Comparison of ENCODE assay signal across 8 cellular contexts in the genomic region with DNA sequence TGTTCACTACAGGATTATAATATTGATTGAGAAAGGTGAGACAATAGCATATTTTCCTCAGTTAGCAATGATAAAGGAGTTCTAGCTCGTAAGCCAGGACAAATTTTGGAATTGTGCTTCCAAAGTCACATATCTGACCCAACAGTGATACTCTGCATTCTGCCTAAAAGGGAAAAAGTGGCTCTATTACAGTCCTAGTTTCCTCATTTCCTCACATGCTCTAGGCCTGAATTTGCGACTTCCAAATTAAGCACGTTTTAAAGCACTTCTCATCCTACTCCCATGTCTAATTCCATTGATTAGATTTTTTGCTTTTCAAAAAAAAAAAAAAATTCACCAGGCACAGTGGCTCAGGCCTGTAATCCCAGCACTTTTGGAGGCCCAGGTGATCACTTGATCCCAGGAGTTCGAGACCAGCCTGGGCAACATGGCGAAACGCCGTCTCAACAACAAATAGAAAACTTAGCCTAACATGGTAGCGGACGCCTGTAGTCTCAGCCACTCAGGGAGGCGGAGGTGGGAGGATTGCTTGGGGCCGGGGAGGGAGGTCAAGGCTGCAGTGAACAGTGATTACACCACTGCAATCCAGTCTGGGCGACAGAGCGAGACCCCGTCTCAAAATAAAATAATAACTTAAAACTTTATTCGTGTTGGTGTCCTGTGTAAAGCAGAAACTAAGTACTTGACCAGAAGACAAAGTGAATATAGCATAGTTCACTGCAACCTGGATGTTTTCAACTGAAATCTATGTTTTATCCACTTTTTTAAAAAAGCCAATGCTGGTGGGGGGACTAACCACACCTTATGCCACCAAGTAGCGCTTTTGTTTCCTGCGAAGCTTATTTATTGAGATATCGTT. TPM values are rescaled to one million over a fixed set of nuclear protein-coding genes. Genes with fewer than 3 reads are reported as not detected.
DNase-seq lines count a peak whose midpoint lies in the region; ATAC-seq and TF ChIP-seq lines count a peak whose summit lies in the region.

No MANE protein-coding gene starts in this region.

- H3K27ac ChIP-seq in sigmoid colon, result peak overlapping the region; percentile 91 to 97 (median 94)

- in situ Hi-C loops in SK-MEL-5 (cut with HindIII; ENCODE audit: low pct_unique_long_range_greater_than_20kb, low sequenced_read_pairs), result no loop called here

- no peak for TF ChIP-seq POLR2A in sigmoid colon (IDR thresholded peaks at IDR 0.05)

- peaks cover 0 to 23% (median 14%) of the 10 kb centered on the region in 4 donors for H3K4me1 ChIP-seq in sigmoid colon

- no peak for ATAC-seq in activated T-cell treated with anti-CD3 and anti-CD28 coated beads, Interleukin-2, amount 50 U/mL, for 4 hours
- ATAC-seq in GM19023 (IDR thresholded peaks at IDR 0.05; ENCODE audit: unreplicated experiment), result no peak
- ATAC-seq in HG02759 (IDR thresholded peaks at IDR 0.05; ENCODE audit: unreplicated experiment), result no peak

- H3K36me3 ChIP-seq in sigmoid colon, result no peaks in the 10 kb centered on the region

- no peaks in the 10 kb centered on the region for H3K27me3 ChIP-seq in sigmoid colon

- no peak for DNase-seq in activated T-cell treated with anti-CD3 and anti-CD28 coated beads, Interleukin-2, amount 50 U/mL, for 4 hours
- no peak for DNase-seq in activated T-cell treated with anti-CD3 and anti-CD28 coated beads, Interleukin-2, amount 50 U/mL, for 48 hours
- peak; percentile 65 for DNase-seq in SK-MEL-5 (ENCODE audit: low read depth, low spot score)
- peak; percentile 7 for DNase-seq in fibroblast of peridontal ligament (ENCODE audit: extremely low read depth)
- no peak for DNase-seq in sigmoid colon
- DNase-seq in activated CD4-positive, alpha-beta T cell treated with anti-CD3 and anti-CD28 coated beads for 1 hour, result no peak

- intact Hi-C loops in sigmoid colon (cut with DNase I), result no loop called here

- WGBS in sigmoid colon, 2 donors, result 29 to 52% methylated on average over 18 of the region's 18 CpGs

- peaks cover 37% of the 10 kb centered on the region for H3K4me1 Mint-ChIP-seq in activated T-cell treated with anti-CD3 and anti-CD28 coated beads, Interleukin-2, amount 50 U/mL, for 4 hours (ENCODE audit: low read depth)

- H3K9me3 ChIP-seq in sigmoid colon, result no peaks in the 10 kb centered on the region

- TF ChIP-seq EP300 in sigmoid colon (IDR thresholded peaks at IDR 0.05), result no peak

- H3K4me3 ChIP-seq in sigmoid colon, result peak overlapping the region; percentile 71 to 97 (median 78)

- TF ChIP-seq CTCF in sigmoid colon (IDR thresholded peaks at IDR 0.05), result no peak

- no peaks in the 10 kb centered on the region for H3K9me3 Mint-ChIP-seq in activated T-cell treated with anti-CD3 and anti-CD28 coated beads, Interleukin-2, amount 50 U/mL, for 4 hours

- peak overlapping the region; percentile 97 for H3K4me3 Mint-ChIP-seq in activated T-cell treated with anti-CD3 and anti-CD28 coated beads, Interleukin-2, amount 50 U/mL, for 4 hours

- H3K27me3 Mint-ChIP-seq in activated T-cell treated with anti-CD3 and anti-CD28 coated beads, Interleukin-2, amount 50 U/mL, for 4 hours (ENCODE audit: low read depth), result no peaks in the 10 kb centered on the region

- H3K36me3 Mint-ChIP-seq in activated T-cell treated with anti-CD3 and anti-CD28 coated beads, Interleukin-2, amount 50 U/mL, for 4 hours (ENCODE audit: insufficient read depth), result peaks cover under 1% of the 10 kb centered on the region

RNA-seq across cellular contexts. Expression of a gene that starts 1.5 kb away (rescaled TPM):
- total RNA-seq in activated T-cell treated with anti-CD3 and anti-CD28 coated beads, Interleukin-2, amount 50 U/mL, for 4 hours, result 10 to 100 TPM; 12.3 to 15.6 (median 14.2) TPM
- total RNA-seq in SK-MEL-5 (2014; rRNA removed; shearing (Covaris generic)), result 48.6 and 54.4 TPM in 2 replicates
- 14.7 and 19.8 TPM in 2 replicates for polyA plus RNA-seq in SK-MEL-5 (2015; cell fraction: cytosol; rRNA removed)
- 27.9 and 46.1 TPM in 2 replicates for polyA plus RNA-seq in SK-MEL-5 (2015; cell fraction: nucleus; rRNA removed)
- total RNA-seq in sigmoid colon, result 10 to 100 TPM; 12.8 to 20.0 (median 18.9) TPM
- polyA plus RNA-seq in sigmoid colon, result 10 to 100 TPM in 2 of 3 donors, 1 to 10 TPM in 1; 9.9 to 11.3 (median 10.8) TPM

RNA-seq across cellular contexts. Expression of a gene that starts 13.2 kb away (rescaled TPM):
- total RNA-seq in activated T-cell treated with anti-CD3 and anti-CD28 coated beads, Interleukin-2, amount 50 U/mL, for 4 hours, result 100 to 1,000 TPM; 181 to 207 (median 204) TPM
- 64.1 and 68.4 TPM in 2 replicates for total RNA-seq in SK-MEL-5 (2014; rRNA removed; shearing (Covaris generic))
- 31.8 and 48.1 TPM in 2 replicates for polyA plus RNA-seq in SK-MEL-5 (2015; cell fraction: cytosol; rRNA removed)
- 7.7 and 9.8 TPM in 2 replicates for polyA plus RNA-seq in SK-MEL-5 (2015; cell fraction: nucleus; rRNA removed)
- total RNA-seq in sigmoid colon, result 10 to 100 TPM in 1 of 4 donors, 1 to 10 TPM in 3; 5.2 to 10.3 (median 6.5) TPM
- 10 to 100 TPM; 16.2 to 34.1 (median 19.7) TPM for polyA plus RNA-seq in sigmoid colon

Comparison
In these comparisons a context has a peak if more than half of its experiments do, and no peak if none do; other contexts are left out.
1. DNase-seq: peak in SK-MEL-5 (single experiment) and fibroblast of peridontal ligament (single experiment); none in activated T-cell treated with anti-CD3 and anti-CD28 coated beads, Interleukin-2, amount 50 U/mL, for 4 hours (single experiment), activated T-cell treated with anti-CD3 and anti-CD28 coated beads, Interleukin-2, amount 50 U/mL, for 48 hours (0 of 2), sigmoid colon (single experiment) and activated CD4-positive, alpha-beta T cell treated with anti-CD3 and anti-CD28 coated beads for 1 hour (single experiment).